In genomic region chr4:165378763-165379631, GRCh38 we compare ENCODE assay signal across 1 cellular context.
A peak's percentile ranks its signal among the peaks of the same experiment; 100 is the strongest.
TF ChIP-seq lines count a peak whose summit lies in the region.

Gene CPE, plus strand, starts transcription at chr4:165379008. Its CDS starts 214 bp downstream, at chr4:165379222.

TF ChIP-seq in HepG2, 621 proteins besides CTCF, POLR2A, EP300 and RAD21 (continued from another document and continues in another):
- no peak for TF ChIP-seq TAF15 (IDR thresholded peaks at IDR 0.05; ENCODE audit: low read depth, low read length, poor library complexity, severe bottlenecking)
- TF ChIP-seq ZNF264 (CRISPR knock-in tag; IDR thresholded peaks at IDR 0.05): peak; percentile 43; the same call in 1 of the 2 replicates
- TF ChIP-seq, protein P1, sequence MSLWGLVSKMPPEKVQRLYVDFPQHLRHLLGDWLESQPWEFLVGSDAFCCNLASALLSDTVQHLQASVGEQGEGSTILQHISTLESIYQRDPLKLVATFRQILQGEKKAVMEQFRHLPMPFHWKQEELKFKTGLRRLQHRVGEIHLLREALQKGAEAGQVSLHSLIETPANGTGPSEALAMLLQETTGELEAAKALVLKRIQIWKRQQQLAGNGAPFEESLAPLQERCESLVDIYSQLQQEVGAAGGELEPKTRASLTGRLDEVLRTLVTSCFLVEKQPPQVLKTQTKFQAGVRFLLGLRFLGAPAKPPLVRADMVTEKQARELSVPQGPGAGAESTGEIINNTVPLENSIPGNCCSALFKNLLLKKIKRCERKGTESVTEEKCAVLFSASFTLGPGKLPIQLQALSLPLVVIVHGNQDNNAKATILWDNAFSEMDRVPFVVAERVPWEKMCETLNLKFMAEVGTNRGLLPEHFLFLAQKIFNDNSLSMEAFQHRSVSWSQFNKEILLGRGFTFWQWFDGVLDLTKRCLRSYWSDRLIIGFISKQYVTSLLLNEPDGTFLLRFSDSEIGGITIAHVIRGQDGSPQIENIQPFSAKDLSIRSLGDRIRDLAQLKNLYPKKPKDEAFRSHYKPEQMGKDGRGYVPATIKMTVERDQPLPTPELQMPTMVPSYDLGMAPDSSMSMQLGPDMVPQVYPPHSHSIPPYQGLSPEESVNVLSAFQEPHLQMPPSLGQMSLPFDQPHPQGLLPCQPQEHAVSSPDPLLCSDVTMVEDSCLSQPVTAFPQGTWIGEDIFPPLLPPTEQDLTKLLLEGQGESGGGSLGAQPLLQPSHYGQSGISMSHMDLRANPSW (CRISPR knock-in tag; IDR thresholded peaks at IDR 0.05; ENCODE audit: borderline replicate concordance): no peak
- TF ChIP-seq ZNF501 (CRISPR knock-in tag; IDR thresholded peaks at IDR 0.05): peak; percentile 90
- peak; percentile 98 for TF ChIP-seq ZMYM4 (CRISPR knock-in tag; IDR thresholded peaks at IDR 0.05)
- TF ChIP-seq MTERF4 (CRISPR knock-in tag; IDR thresholded peaks at IDR 0.05): 0 out of 2 replicates have a peak, but pooled peaks have one; percentile 37
- TF ChIP-seq ZNF317 (CRISPR knock-in tag; IDR thresholded peaks at IDR 0.05): no peak
- no peak; the same call in 1 of the 2 replicates for TF ChIP-seq ZNF280B (CRISPR knock-in tag; IDR thresholded peaks at IDR 0.05; ENCODE audit: borderline replicate concordance)
- peak; percentile 80; the same call in 1 of the 2 replicates for TF ChIP-seq FOXC1 (CRISPR knock-in tag; IDR thresholded peaks at IDR 0.05; ENCODE audit: borderline replicate concordance)
- TF ChIP-seq, protein P2, sequence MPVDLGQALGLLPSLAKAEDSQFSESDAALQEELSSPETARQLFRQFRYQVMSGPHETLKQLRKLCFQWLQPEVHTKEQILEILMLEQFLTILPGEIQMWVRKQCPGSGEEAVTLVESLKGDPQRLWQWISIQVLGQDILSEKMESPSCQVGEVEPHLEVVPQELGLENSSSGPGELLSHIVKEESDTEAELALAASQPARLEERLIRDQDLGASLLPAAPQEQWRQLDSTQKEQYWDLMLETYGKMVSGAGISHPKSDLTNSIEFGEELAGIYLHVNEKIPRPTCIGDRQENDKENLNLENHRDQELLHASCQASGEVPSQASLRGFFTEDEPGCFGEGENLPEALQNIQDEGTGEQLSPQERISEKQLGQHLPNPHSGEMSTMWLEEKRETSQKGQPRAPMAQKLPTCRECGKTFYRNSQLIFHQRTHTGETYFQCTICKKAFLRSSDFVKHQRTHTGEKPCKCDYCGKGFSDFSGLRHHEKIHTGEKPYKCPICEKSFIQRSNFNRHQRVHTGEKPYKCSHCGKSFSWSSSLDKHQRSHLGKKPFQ (CRISPR knock-in tag; IDR thresholded peaks at IDR 0.05; ENCODE audit: insufficient replicate concordance): no peak
- TF ChIP-seq EHMT2 (IDR thresholded peaks at IDR 0.05; ENCODE audit: borderline replicate concordance, low read depth, low read length): no peak
- TF ChIP-seq HNF4A (CRISPR knock-in tag; IDR thresholded peaks at IDR 0.05): peak; percentile 20; the same call in 1 of the 2 replicates
- no peak for TF ChIP-seq ATRX (CRISPR knock-in tag; IDR thresholded peaks at IDR 0.05; ENCODE audit: borderline replicate concordance)
- no peak for TF ChIP-seq ZKSCAN5 (CRISPR knock-in tag; IDR thresholded peaks at IDR 0.05)
- peak; percentile 39; the same call in 1 of the 2 replicates for TF ChIP-seq ZFYVE20 (CRISPR knock-in tag; IDR thresholded peaks at IDR 0.05; ENCODE audit: borderline replicate concordance, low read depth)
- no peak for TF ChIP-seq PCBP2 (optimal IDR thresholded peaks at IDR 0.05; ENCODE audit: low read depth, low read length, poor library complexity, severe bottlenecking)
- TF ChIP-seq ZNF10 (CRISPR knock-in tag; IDR thresholded peaks at IDR 0.05; ENCODE audit: borderline replicate concordance, low read depth): no peak
- TF ChIP-seq KLF6 (CRISPR knock-in tag; IDR thresholded peaks at IDR 0.05): peak; percentile 75
- TF ChIP-seq AKAP8 (CRISPR knock-in tag; IDR thresholded peaks at IDR 0.05): no peak
- 0 out of 2 replicates have a peak, but pooled peaks have one; percentile 69 for TF ChIP-seq SMAD1 (CRISPR knock-in tag; IDR thresholded peaks at IDR 0.05; ENCODE audit: borderline replicate concordance, low read depth)
- no peak for TF ChIP-seq ZFP36L1 (CRISPR knock-in tag; IDR thresholded peaks at IDR 0.05)
- no peak for TF ChIP-seq NR2F6 (IDR thresholded peaks at IDR 0.05)
- peak; percentile 63; the same call in 1 of the 2 replicates for TF ChIP-seq NR2F6 (CRISPR knock-in tag; IDR thresholded peaks at IDR 0.05)
- no peak for TF ChIP-seq ZNF550 (CRISPR knock-in tag; IDR thresholded peaks at IDR 0.05; ENCODE audit: borderline replicate concordance)
- peak; percentile 75; the same call in 1 of the 2 replicates for TF ChIP-seq ZNF619 (CRISPR knock-in tag; IDR thresholded peaks at IDR 0.05)
- TF ChIP-seq BRD4 (CRISPR knock-in tag; IDR thresholded peaks at IDR 0.05): 0 out of 2 replicates have a peak, but pooled peaks have one; percentile 56
- TF ChIP-seq ZNF225 (CRISPR knock-in tag; IDR thresholded peaks at IDR 0.05): peak; percentile 83; the same call in 1 of the 2 replicates
- no peak for TF ChIP-seq ZSCAN22 (CRISPR knock-in tag; IDR thresholded peaks at IDR 0.05)
- TF ChIP-seq ZFP62 (CRISPR knock-in tag; IDR thresholded peaks at IDR 0.05): no peak
- peak; percentile 58; the same call in 1 of the 2 replicates for TF ChIP-seq YEATS4 (CRISPR knock-in tag; IDR thresholded peaks at IDR 0.05; ENCODE audit: borderline replicate concordance)
- no peak for TF ChIP-seq ZNF446 (CRISPR knock-in tag; IDR thresholded peaks at IDR 0.05)
- TF ChIP-seq MTA1 (CRISPR knock-in tag; IDR thresholded peaks at IDR 0.05; ENCODE audit: borderline replicate concordance): peak; percentile 92
- peak; percentile 87; the same call in 1 of the 2 replicates for TF ChIP-seq ZNF839 (CRISPR knock-in tag; IDR thresholded peaks at IDR 0.05; ENCODE audit: borderline replicate concordance)
- no peak for TF ChIP-seq ZNF33B (CRISPR knock-in tag; IDR thresholded peaks at IDR 0.05)
- peak; percentile 78; the same call in 1 of the 2 replicates for TF ChIP-seq BRF2 (CRISPR knock-in tag; IDR thresholded peaks at IDR 0.05)
- peak; percentile 97 for TF ChIP-seq RBFOX2 (IDR thresholded peaks at IDR 0.05; ENCODE audit: low read depth, low read length)
- TF ChIP-seq CREM (IDR thresholded peaks at IDR 0.05): 0 out of 2 replicates have a peak, but pooled peaks have one; percentile 32
- TF ChIP-seq CREM (CRISPR knock-in tag; IDR thresholded peaks at IDR 0.05): no peak
- no peak; the same call in 1 of the 2 replicates for TF ChIP-seq BORCS8-MEF2B (CRISPR knock-in tag; IDR thresholded peaks at IDR 0.05)
- no peak; the same call in 1 of the 2 replicates for TF ChIP-seq MXD4 (CRISPR knock-in tag; IDR thresholded peaks at IDR 0.05)
- peak; percentile 80 for TF ChIP-seq SAP130 (CRISPR knock-in tag; IDR thresholded peaks at IDR 0.05; ENCODE audit: low read depth)
- TF ChIP-seq, protein P3, sequence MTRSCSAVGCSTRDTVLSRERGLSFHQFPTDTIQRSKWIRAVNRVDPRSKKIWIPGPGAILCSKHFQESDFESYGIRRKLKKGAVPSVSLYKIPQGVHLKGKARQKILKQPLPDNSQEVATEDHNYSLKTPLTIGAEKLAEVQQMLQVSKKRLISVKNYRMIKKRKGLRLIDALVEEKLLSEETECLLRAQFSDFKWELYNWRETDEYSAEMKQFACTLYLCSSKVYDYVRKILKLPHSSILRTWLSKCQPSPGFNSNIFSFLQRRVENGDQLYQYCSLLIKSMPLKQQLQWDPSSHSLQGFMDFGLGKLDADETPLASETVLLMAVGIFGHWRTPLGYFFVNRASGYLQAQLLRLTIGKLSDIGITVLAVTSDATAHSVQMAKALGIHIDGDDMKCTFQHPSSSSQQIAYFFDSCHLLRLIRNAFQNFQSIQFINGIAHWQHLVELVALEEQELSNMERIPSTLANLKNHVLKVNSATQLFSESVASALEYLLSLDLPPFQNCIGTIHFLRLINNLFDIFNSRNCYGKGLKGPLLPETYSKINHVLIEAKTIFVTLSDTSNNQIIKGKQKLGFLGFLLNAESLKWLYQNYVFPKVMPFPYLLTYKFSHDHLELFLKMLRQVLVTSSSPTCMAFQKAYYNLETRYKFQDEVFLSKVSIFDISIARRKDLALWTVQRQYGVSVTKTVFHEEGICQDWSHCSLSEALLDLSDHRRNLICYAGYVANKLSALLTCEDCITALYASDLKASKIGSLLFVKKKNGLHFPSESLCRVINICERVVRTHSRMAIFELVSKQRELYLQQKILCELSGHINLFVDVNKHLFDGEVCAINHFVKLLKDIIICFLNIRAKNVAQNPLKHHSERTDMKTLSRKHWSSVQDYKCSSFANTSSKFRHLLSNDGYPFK (CRISPR knock-in tag; IDR thresholded peaks at IDR 0.05; ENCODE audit: borderline replicate concordance): peak; percentile 67; the same call in 1 of the 2 replicates
- TF ChIP-seq, protein P4, sequence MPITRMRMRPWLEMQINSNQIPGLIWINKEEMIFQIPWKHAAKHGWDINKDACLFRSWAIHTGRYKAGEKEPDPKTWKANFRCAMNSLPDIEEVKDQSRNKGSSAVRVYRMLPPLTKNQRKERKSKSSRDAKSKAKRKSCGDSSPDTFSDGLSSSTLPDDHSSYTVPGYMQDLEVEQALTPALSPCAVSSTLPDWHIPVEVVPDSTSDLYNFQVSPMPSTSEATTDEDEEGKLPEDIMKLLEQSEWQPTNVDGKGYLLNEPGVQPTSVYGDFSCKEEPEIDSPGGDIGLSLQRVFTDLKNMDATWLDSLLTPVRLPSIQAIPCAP (CRISPR knock-in tag; IDR thresholded peaks at IDR 0.05; ENCODE audit: low read depth): 0 out of 2 replicates have a peak, but pooled peaks have one; percentile 31
- peak; percentile 52 for TF ChIP-seq STAG1 (CRISPR knock-in tag; IDR thresholded peaks at IDR 0.05)
- TF ChIP-seq ZBTB7B (CRISPR knock-in tag; IDR thresholded peaks at IDR 0.05): peak; percentile 54; the same call in 1 of the 2 replicates
- TF ChIP-seq MNT (IDR thresholded peaks at IDR 0.05): no peak
- TF ChIP-seq MIXL1 (CRISPR knock-in tag; IDR thresholded peaks at IDR 0.05): no peak
- no peak for TF ChIP-seq SMARCC2 (IDR thresholded peaks at IDR 0.05)
- TF ChIP-seq GATAD2A (CRISPR knock-in tag; IDR thresholded peaks at IDR 0.05): peak; percentile 77; the same call in 1 of the 2 replicates
- TF ChIP-seq ZNF749 (CRISPR knock-in tag; IDR thresholded peaks at IDR 0.05; ENCODE audit: borderline replicate concordance): no peak
- 0 out of 2 replicates have a peak, but pooled peaks have one; percentile 19 for TF ChIP-seq ESRRA (CRISPR knock-in tag; IDR thresholded peaks at IDR 0.05; ENCODE audit: low read depth)
- TF ChIP-seq RFX1 (IDR thresholded peaks at IDR 0.05): no peak
- peak; percentile 91 for TF ChIP-seq ZHX1 (CRISPR knock-in tag; IDR thresholded peaks at IDR 0.05; ENCODE audit: low read depth)
